ENCODE assay signal across 8 cellular contexts in genomic region chr14:106511006-106511405, GRCh38.
DNase-seq lines count a peak whose midpoint lies in the region; ATAC-seq and TF ChIP-seq lines count a peak whose summit lies in the region.
"Not testable (repeated sequence)": the region's sequence is repeated elsewhere in the genome, so short reads cannot be mapped to it uniquely, and the experiment has no call there.

No MANE protein-coding gene starts in this region.

- not testable (repeated sequence) for TF ChIP-seq CTCF in CD4-positive, alpha-beta T cell (IDR thresholded peaks at IDR 0.05)

- H3K9me3 Mint-ChIP-seq in CD4-positive, alpha-beta T cell; activated naive CD4-positive, alpha-beta T cell treated with anti-CD3 and anti-CD28 coated beads for 36 hours; effector memory CD8-positive, alpha-beta T cell: not testable (repeated sequence)

- peak overlapping the region; percentile 43 for H3K4me3 Mint-ChIP-seq in CD4-positive, alpha-beta T cell
- not testable (repeated sequence) for H3K4me3 Mint-ChIP-seq in activated naive CD4-positive, alpha-beta T cell treated with anti-CD3 and anti-CD28 coated beads for 36 hours
- H3K4me3 Mint-ChIP-seq in effector memory CD8-positive, alpha-beta T cell, result peak overlapping the region; percentile 59 to 71

- not testable (repeated sequence) for H3K9me3 ChIP-seq in CD4-positive, alpha-beta T cell (ENCODE audit: control insufficient read depth, low read length)

- peak overlapping the region; percentile 98 for H3K27ac Mint-ChIP-seq in CD4-positive, alpha-beta T cell
- peak overlapping the region; percentile 16 for H3K27ac Mint-ChIP-seq in activated naive CD4-positive, alpha-beta T cell treated with anti-CD3 and anti-CD28 coated beads for 36 hours
- H3K27ac Mint-ChIP-seq in effector memory CD8-positive, alpha-beta T cell, result peak overlapping the region; percentile 84 to 85

- not testable (repeated sequence) for H3K27me3 ChIP-seq in CD4-positive, alpha-beta T cell (ENCODE audit: control insufficient read depth, insufficient read depth, low read length)

- not testable (repeated sequence) for H3K36me3 Mint-ChIP-seq in CD4-positive, alpha-beta T cell (ENCODE audit: low read depth); activated naive CD4-positive, alpha-beta T cell treated with anti-CD3 and anti-CD28 coated beads for 36 hours (ENCODE audit: low read depth); effector memory CD8-positive, alpha-beta T cell (ENCODE audit: insufficient read depth)

- intact Hi-C loops in CD4-positive, alpha-beta T cell (cut with DNase I, micrococcal nuclease); activated naive CD4-positive, alpha-beta T cell treated with anti-CD3 and anti-CD28 coated beads for 36 hours (cut with micrococcal nuclease): not testable (repeated sequence)

- peak overlapping the region; percentile 60 for H3K27ac ChIP-seq in CD4-positive, alpha-beta T cell (ENCODE audit: low read depth, low read length)

- CTCF ChIA-PET in CD4-positive, alpha-beta T cell (lab: Charles Lee), result interaction anchor here (0.9 to 1.3 kb wide), 5 partner anchors 10 to 94 kb away, joined by 3 to 4 read pairs (median 3); no protein-coding TSS in a partner anchor
- CTCF ChIA-PET in activated naive CD4-positive, alpha-beta T cell treated with anti-CD3 and anti-CD28 coated beads for 36 hours (lab: Charles Lee), result interaction anchor here (0.8 to 5.5 kb wide), 12 partner anchors 10 to 101 kb away, joined by 3 to 31 read pairs (median 4); no protein-coding TSS in a partner anchor

- POLR2A ChIA-PET in CD4-positive, alpha-beta T cell (lab: Charles Lee), result interaction anchor here (1.0 to 1.5 kb wide), 9 partner anchors 9 to 50 kb away, joined by 3 to 8 read pairs (median 4); no protein-coding TSS in a partner anchor

- peaks cover 86% of the 10 kb centered on the region for H3K4me1 Mint-ChIP-seq in CD4-positive, alpha-beta T cell (ENCODE audit: low read depth)
- peaks cover 78% of the 10 kb centered on the region for H3K4me1 Mint-ChIP-seq in activated naive CD4-positive, alpha-beta T cell treated with anti-CD3 and anti-CD28 coated beads for 36 hours (ENCODE audit: low read depth)
- peaks cover 64 to 72% of the 10 kb centered on the region in 2 donors for H3K4me1 Mint-ChIP-seq in effector memory CD8-positive, alpha-beta T cell (ENCODE audit: low read depth in 2 of 2)

- peak; percentile 54 for ATAC-seq in CD4-positive, alpha-beta T cell (ENCODE audit: poor library complexity)
- ATAC-seq in effector memory CD8-positive, alpha-beta T cell (replicated peaks), result peak; percentile 64
- ATAC-seq in stimulated activated naive CD8-positive, alpha-beta T cell treated with anti-CD3 and anti-CD28 coated beads, Interleukin-15, Interleukin-2, amounts not matched to agents 100 U/mL and 50 U/mL, for 24 hours, result peak; percentile 63

- not testable (repeated sequence) for H3K27me3 Mint-ChIP-seq in CD4-positive, alpha-beta T cell; activated naive CD4-positive, alpha-beta T cell treated with anti-CD3 and anti-CD28 coated beads for 36 hours (ENCODE audit: low read depth); effector memory CD8-positive, alpha-beta T cell

- DNase-seq in CD4-positive, alpha-beta T cell, result peak; percentile 45 to 60 (median 51)
- DNase-seq in T follicular helper cell (ENCODE audit: low read depth), result peak; percentile 49
- peak; percentile 53 for DNase-seq in activated CD4-positive, alpha-beta T cell treated with anti-CD3 and anti-CD28 coated beads for 48 hours
- peak; percentile 66 for DNase-seq in activated T-cell treated with anti-CD3 and anti-CD28 coated beads, Interleukin-2, amount 50 U/mL, for 1 hour
- peak; percentile 72 for DNase-seq in activated naive CD4-positive, alpha-beta T cell treated with anti-CD3 and anti-CD28 coated beads for 36 hours
- DNase-seq in effector memory CD8-positive, alpha-beta T cell, result peak; percentile 60 to 72 (median 62)
- DNase-seq in stimulated activated CD4-positive, alpha-beta T cell treated with anti-CD3 and anti-CD28 coated beads, Interleukin-15, amount 100 ng/mL, for 48 hours (ENCODE audit: low read depth in 2 of 2), result peak; percentile 4 to 38
- peak; percentile 38 for DNase-seq in stimulated activated naive CD8-positive, alpha-beta T cell treated with anti-CD3 and anti-CD28 coated beads, Interleukin-15, Interleukin-2, amounts not matched to agents 100 U/mL and 50 U/mL, for 24 hours

Comparison
In these comparisons a context has a peak if more than half of its experiments do, and no peak if none do; other contexts are left out.
1. Peak in every context shown above with its lines: DNase-seq, ATAC-seq and H3K27ac ChIP-seq.
2. DNase-seq: peak in every context shown above with its lines; median percentile 72 in activated naive CD4-positive, alpha-beta T cell treated with anti-CD3 and anti-CD28 coated beads for 36 hours; 66 in activated T-cell treated with anti-CD3 and anti-CD28 coated beads, Interleukin-2, amount 50 U/mL, for 1 hour; 62 in effector memory CD8-positive, alpha-beta T cell; 53 in activated CD4-positive, alpha-beta T cell treated with anti-CD3 and anti-CD28 coated beads for 48 hours; 51 in CD4-positive, alpha-beta T cell; 49 in T follicular helper cell; 38 in stimulated activated naive CD8-positive, alpha-beta T cell treated with anti-CD3 and anti-CD28 coated beads, Interleukin-15, Interleukin-2, amounts not matched to agents 100 U/mL and 50 U/mL, for 24 hours; 21 in stimulated activated CD4-positive, alpha-beta T cell treated with anti-CD3 and anti-CD28 coated beads, Interleukin-15, amount 100 ng/mL, for 48 hours.
3. H3K27ac Mint-ChIP-seq: peak in every context shown above with its lines; median percentile 98 in CD4-positive, alpha-beta T cell; 84 in effector memory CD8-positive, alpha-beta T cell; 16 in activated naive CD4-positive, alpha-beta T cell treated with anti-CD3 and anti-CD28 coated beads for 36 hours.